Comparison of ENCODE assay signal across 1 cellular context in genomic region chr10:46052057-46052790, GRCh38.
A peak's percentile ranks its signal among the peaks of the same experiment; 100 is the strongest.
TF ChIP-seq lines count a peak whose summit lies in the region.

No MANE protein-coding gene starts in this region.

TF ChIP-seq in HepG2, 621 proteins besides CTCF, POLR2A, EP300 and RAD21 (continued from another document and continues in another):
- TF ChIP-seq, protein P1, sequence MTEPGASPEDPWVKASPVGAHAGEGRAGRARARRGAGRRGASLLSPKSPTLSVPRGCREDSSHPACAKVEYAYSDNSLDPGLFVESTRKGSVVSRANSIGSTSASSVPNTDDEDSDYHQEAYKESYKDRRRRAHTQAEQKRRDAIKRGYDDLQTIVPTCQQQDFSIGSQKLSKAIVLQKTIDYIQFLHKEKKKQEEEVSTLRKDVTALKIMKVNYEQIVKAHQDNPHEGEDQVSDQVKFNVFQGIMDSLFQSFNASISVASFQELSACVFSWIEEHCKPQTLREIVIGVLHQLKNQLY (CRISPR knock-in tag; IDR thresholded peaks at IDR 0.05), result peak; percentile 89
- TF ChIP-seq IKZF4 (CRISPR knock-in tag; IDR thresholded peaks at IDR 0.05; ENCODE audit: borderline replicate concordance, low read depth, not compliant biosample characterization), result no peak
- TF ChIP-seq ZNF782 (CRISPR knock-in tag; IDR thresholded peaks at IDR 0.05; ENCODE audit: borderline replicate concordance), result 0 out of 2 replicates have a peak, but pooled peaks have one; percentile 31
- peak; percentile 96 for TF ChIP-seq ZGPAT (CRISPR knock-in tag; IDR thresholded peaks at IDR 0.05)
- TF ChIP-seq ZNF296 (CRISPR knock-in tag; conservative IDR thresholded peaks at IDR 0.05), result no peak
- no peak for TF ChIP-seq HOXA5 (CRISPR knock-in tag; IDR thresholded peaks at IDR 0.05)
- no peak for TF ChIP-seq ZNF382 (CRISPR knock-in tag; IDR thresholded peaks at IDR 0.05; ENCODE audit: borderline replicate concordance)
- TF ChIP-seq ATRX (CRISPR knock-in tag; IDR thresholded peaks at IDR 0.05; ENCODE audit: borderline replicate concordance), result no peak
- TF ChIP-seq PRDM15 (CRISPR knock-in tag; IDR thresholded peaks at IDR 0.05), result peak; percentile 36; the same call in 1 of the 2 replicates
- no peak for TF ChIP-seq SIN3B (IDR thresholded peaks at IDR 0.05; ENCODE audit: low read length)
- peak; percentile 75; the same call in 1 of the 2 replicates for TF ChIP-seq SALL1 (CRISPR knock-in tag; IDR thresholded peaks at IDR 0.05)
- TF ChIP-seq ZNF777 (CRISPR knock-in tag; IDR thresholded peaks at IDR 0.05), result no peak
- peak; percentile 17; the same call in 1 of the 2 replicates for TF ChIP-seq TCF7L2 (IDR thresholded peaks at IDR 0.05; ENCODE audit: low read depth, low read length)
- no peak for TF ChIP-seq GLMP (CRISPR knock-in tag; IDR thresholded peaks at IDR 0.05; ENCODE audit: borderline replicate concordance)
- no peak for TF ChIP-seq ZBTB21 (CRISPR knock-in tag; IDR thresholded peaks at IDR 0.05)
- TF ChIP-seq ZNF10 (CRISPR knock-in tag; IDR thresholded peaks at IDR 0.05; ENCODE audit: borderline replicate concordance, low read depth), result no peak
- TF ChIP-seq ATF7 (IDR thresholded peaks at IDR 0.05), result no peak
- no peak; the same call in 1 of the 2 replicates for TF ChIP-seq ATF7 (CRISPR knock-in tag; IDR thresholded peaks at IDR 0.05)
- TF ChIP-seq, protein P2, sequence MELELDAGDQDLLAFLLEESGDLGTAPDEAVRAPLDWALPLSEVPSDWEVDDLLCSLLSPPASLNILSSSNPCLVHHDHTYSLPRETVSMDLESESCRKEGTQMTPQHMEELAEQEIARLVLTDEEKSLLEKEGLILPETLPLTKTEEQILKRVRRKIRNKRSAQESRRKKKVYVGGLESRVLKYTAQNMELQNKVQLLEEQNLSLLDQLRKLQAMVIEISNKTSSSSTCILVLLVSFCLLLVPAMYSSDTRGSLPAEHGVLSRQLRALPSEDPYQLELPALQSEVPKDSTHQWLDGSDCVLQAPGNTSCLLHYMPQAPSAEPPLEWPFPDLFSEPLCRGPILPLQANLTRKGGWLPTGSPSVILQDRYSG (CRISPR knock-in tag; IDR thresholded peaks at IDR 0.05), result no peak
- TF ChIP-seq NR0B2 (CRISPR knock-in tag; IDR thresholded peaks at IDR 0.05), result no peak
- no peak for TF ChIP-seq PHF20 (CRISPR knock-in tag; IDR thresholded peaks at IDR 0.05)
- TF ChIP-seq ZNF121 (CRISPR knock-in tag; IDR thresholded peaks at IDR 0.05), result no peak
- 0 out of 2 replicates have a peak, but pooled peaks have one; percentile 66 for TF ChIP-seq ZNF678 (CRISPR knock-in tag; IDR thresholded peaks at IDR 0.05)
- no peak for TF ChIP-seq ZNF496 (CRISPR knock-in tag; IDR thresholded peaks at IDR 0.05; ENCODE audit: insufficient replicate concordance)
- 0 out of 2 replicates have a peak, but pooled peaks have one; percentile 16 for TF ChIP-seq ZNF552 (CRISPR knock-in tag; IDR thresholded peaks at IDR 0.05; ENCODE audit: borderline replicate concordance)
- TF ChIP-seq HNRNPLL (IDR thresholded peaks at IDR 0.05; ENCODE audit: low read depth, low read length, poor library complexity, severe bottlenecking), result no peak
- TF ChIP-seq ZNF773 (CRISPR knock-in tag; IDR thresholded peaks at IDR 0.05; ENCODE audit: borderline replicate concordance), result no peak
- TF ChIP-seq ZNF563 (CRISPR knock-in tag; IDR thresholded peaks at IDR 0.05), result 0 out of 2 replicates have a peak, but pooled peaks have one; percentile 34
- TF ChIP-seq CREB1 (IDR thresholded peaks at IDR 0.05), result no peak
- peak; percentile 63 for TF ChIP-seq CREB1 (CRISPR knock-in tag; IDR thresholded peaks at IDR 0.05)
- TF ChIP-seq ZNF652 (CRISPR knock-in tag; IDR thresholded peaks at IDR 0.05; ENCODE audit: borderline replicate concordance, low read depth), result 0 out of 2 replicates have a peak, but pooled peaks have one; percentile 9
- no peak for TF ChIP-seq NFE2 (CRISPR knock-in tag; IDR thresholded peaks at IDR 0.05)
- no peak for TF ChIP-seq ZNF513 (CRISPR knock-in tag; conservative IDR thresholded peaks at IDR 0.05)
- peak; percentile 84; the same call in 1 of the 2 replicates for TF ChIP-seq ZNF383 (CRISPR knock-in tag; IDR thresholded peaks at IDR 0.05; ENCODE audit: borderline replicate concordance)
- peak; percentile 92 for TF ChIP-seq NR2F2 (IDR thresholded peaks at IDR 0.05; ENCODE audit: borderline replicate concordance, low read depth)
- no peak for TF ChIP-seq MNT (IDR thresholded peaks at IDR 0.05)
- 0 out of 2 replicates have a peak, but pooled peaks have one; percentile 2 for TF ChIP-seq PHF8 (CRISPR knock-in tag; IDR thresholded peaks at IDR 0.05)
- TF ChIP-seq, protein P3, sequence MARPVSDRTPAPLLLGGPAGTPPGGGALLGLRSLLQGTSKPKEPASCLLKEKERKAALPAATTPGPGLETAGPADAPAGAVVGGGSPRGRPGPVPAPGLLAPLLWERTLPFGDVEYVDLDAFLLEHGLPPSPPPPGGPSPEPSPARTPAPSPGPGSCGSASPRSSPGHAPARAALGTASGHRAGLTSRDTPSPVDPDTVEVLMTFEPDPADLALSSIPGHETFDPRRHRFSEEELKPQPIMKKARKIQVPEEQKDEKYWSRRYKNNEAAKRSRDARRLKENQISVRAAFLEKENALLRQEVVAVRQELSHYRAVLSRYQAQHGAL (CRISPR knock-in tag; IDR thresholded peaks at IDR 0.05; ENCODE audit: not compliant biosample characterization), result no peak
- no peak for TF ChIP-seq ASH2L (IDR thresholded peaks at IDR 0.05; ENCODE audit: insufficient read length, low read depth, low read length)
- TF ChIP-seq CHD4 (IDR thresholded peaks at IDR 0.05; ENCODE audit: borderline replicate concordance, low read length), result no peak; the same call in 1 of the 2 replicates
- no peak for TF ChIP-seq CERS6 (CRISPR knock-in tag; IDR thresholded peaks at IDR 0.05)
- peak; percentile 99 for TF ChIP-seq BCL6 (CRISPR knock-in tag; IDR thresholded peaks at IDR 0.05)
- TF ChIP-seq ZFP82 (CRISPR knock-in tag; IDR thresholded peaks at IDR 0.05; ENCODE audit: borderline replicate concordance), result no peak
- peak; percentile 72 for TF ChIP-seq ZMYM4 (CRISPR knock-in tag; IDR thresholded peaks at IDR 0.05)
- no peak for TF ChIP-seq ZFP36L1 (CRISPR knock-in tag; IDR thresholded peaks at IDR 0.05)
- no peak for TF ChIP-seq RAD51 (IDR thresholded peaks at IDR 0.05; ENCODE audit: borderline replicate concordance)
- no peak for TF ChIP-seq KLF15 (CRISPR knock-in tag; IDR thresholded peaks at IDR 0.05; ENCODE audit: borderline replicate concordance)
- no peak for TF ChIP-seq SNAPC2 (CRISPR knock-in tag; IDR thresholded peaks at IDR 0.05)
- TF ChIP-seq FOXA1 (IDR thresholded peaks at IDR 0.05), result peak; percentile 76
- TF ChIP-seq FOXA1 (CRISPR knock-in tag; IDR thresholded peaks at IDR 0.05), result peak; percentile 98
- no peak for TF ChIP-seq ZNF850 (CRISPR knock-in tag; conservative IDR thresholded peaks at IDR 0.05)
- TF ChIP-seq ZBTB10 (CRISPR knock-in tag; IDR thresholded peaks at IDR 0.05; ENCODE audit: borderline replicate concordance), result no peak; the same call in 1 of the 2 replicates
